ENCODE assay signal across 29 cellular contexts in genomic region chr3:197280156-197280555, GRCh38.
"Had no signal": no experiment of that assay in that cellular context is flagged by ENCODE, and none has a peak within 500 bp of the region (broad histone marks: within the 10 kb centered on the region; RNA-seq: fewer than 3 reads in every experiment).

No MANE protein-coding gene starts in this region.

- H3K27ac Mint-ChIP-seq: activated CD4-positive, alpha-beta memory T cell treated with anti-CD3 and anti-CD28 coated beads for 36 hours; activated CD4-positive, alpha-beta T cell treated with anti-CD3 and anti-CD28 coated beads, Interleukin-2, amount 10 ng/mL, durations not matched to agents 7 days and 5 days; activated naive CD4-positive, alpha-beta T cell treated with anti-CD3 and anti-CD28 coated beads for 36 hours; activated naive CD4-positive, alpha-beta T cell treated with anti-CD3 and anti-CD28 coated beads, Interleukin-2, amount 50 U/mL, for 72 hours; activated T-helper 1 cell treated with anti-CD3 and anti-CD28 coated beads, Interleukin-12 subunit alpha, Interleukin-12 subunit beta, Interleukin-2, Interleukin-4 antibody, amounts not matched to agents 30 ng/mL and 10 ng/mL and 1 ng/mL, durations not matched to agents 14 hours and 24 hours and 36 hours; brain had no signal

- H3K4me1 Mint-ChIP-seq: brain had no signal

- H3K4me1 ChIP-seq: SJCRH30 had no signal

- ATAC-seq: activated naive CD4-positive, alpha-beta T cell treated with anti-CD3 and anti-CD28 coated beads, Interleukin-2, amount 50 U/mL, for 72 hours; activated T-cell treated with anti-CD3 and anti-CD28 coated beads, Interleukin-2, amount 50 U/mL, for 4 hours had no signal

- H3K27me3 ChIP-seq: adrenal gland, SJCRH30 had no signal

- H3K27ac ChIP-seq: adrenal gland, SJCRH30 had no signal

- H3K4me3 ChIP-seq: adrenal gland, SJCRH30, SK-N-MC had no signal

- H3K9me3 ChIP-seq: adrenal gland, SJCRH30 had no signal

- DNase-seq: activated CD4-positive, alpha-beta memory T cell treated with anti-CD3 and anti-CD28 coated beads for 36 hours; activated CD4-positive, alpha-beta T cell treated with anti-CD3 and anti-CD28 coated beads, Interleukin-2, amount 10 ng/mL, durations not matched to agents 7 days and 5 days; activated CD8-positive, alpha-beta memory T cell treated with anti-CD3 and anti-CD28 coated beads, Interleukin-2, amount 50 U/mL, for 4 hours; activated gamma-delta T cell treated with Interleukin-2 at 50 U/mL for 16 hours; activated naive CD4-positive, alpha-beta T cell treated with anti-CD3 and anti-CD28 coated beads for 36 hours; activated T-cell treated with anti-CD3 and anti-CD28 coated beads for 4 hours; activated T-cell treated with anti-CD3 and anti-CD28 coated beads, Interleukin-2, amount 50 U/mL, for 4 hours; adrenal gland; central memory CD4-positive, alpha-beta T cell; Kasumi-1; MM.1S; MV-4-11; NCI-H1092; NCI-H1436 treated with DMSO at 0.1 percent for 48 hours; NCI-H187; NCI-H2029 treated with DMSO at 0.1 percent for 48 hours; NCI-H2107; NCI-H2171; NCI-H510A; NCI-H526; NCI-H748 treated with DMSO at 0.1 percent for 48 hours; NK-92 treated with Interleukin-12 subunit alpha and Interleukin-12 subunit beta, amount 100 ng/mL, for 24 hours; SHP77; SJCRH30 had no signal

- H3K4me3 Mint-ChIP-seq: activated CD4-positive, alpha-beta memory T cell treated with anti-CD3 and anti-CD28 coated beads for 36 hours; activated CD4-positive, alpha-beta T cell treated with anti-CD3 and anti-CD28 coated beads, Interleukin-2, amount 10 ng/mL, durations not matched to agents 7 days and 5 days; activated naive CD4-positive, alpha-beta T cell treated with anti-CD3 and anti-CD28 coated beads for 36 hours; activated T-cell treated with anti-CD3 and anti-CD28 coated beads, Interleukin-2, amount 50 U/mL, for 4 hours; activated T-helper 1 cell treated with anti-CD3 and anti-CD28 coated beads, Interleukin-12 subunit alpha, Interleukin-12 subunit beta, Interleukin-2, Interleukin-4 antibody, amounts not matched to agents 30 ng/mL and 10 ng/mL and 1 ng/mL, durations not matched to agents 14 hours and 24 hours and 36 hours; brain had no signal

- FAIRE-seq: TTC549 had no signal

- H3K27me3 Mint-ChIP-seq: activated CD4-positive, alpha-beta memory T cell treated with anti-CD3 and anti-CD28 coated beads for 36 hours; activated CD4-positive, alpha-beta T cell treated with anti-CD3 and anti-CD28 coated beads, Interleukin-2, amount 10 ng/mL, durations not matched to agents 7 days and 5 days; brain had no signal

- H3K9me3 Mint-ChIP-seq: activated CD4-positive, alpha-beta memory T cell treated with anti-CD3 and anti-CD28 coated beads for 36 hours; activated CD4-positive, alpha-beta T cell treated with anti-CD3 and anti-CD28 coated beads, Interleukin-2, amount 10 ng/mL, durations not matched to agents 7 days and 5 days; activated naive CD4-positive, alpha-beta T cell treated with anti-CD3 and anti-CD28 coated beads for 36 hours; activated naive CD4-positive, alpha-beta T cell treated with anti-CD3 and anti-CD28 coated beads, Interleukin-2, amount 50 U/mL, for 72 hours; activated T-cell treated with anti-CD3 and anti-CD28 coated beads, Interleukin-2, amount 50 U/mL, for 4 hours; activated T-helper 1 cell treated with anti-CD3 and anti-CD28 coated beads, Interleukin-12 subunit alpha, Interleukin-12 subunit beta, Interleukin-2, Interleukin-4 antibody, amounts not matched to agents 30 ng/mL and 10 ng/mL and 1 ng/mL, durations not matched to agents 14 hours and 24 hours and 36 hours had no signal
